In genomic region chr5:143593723-143594122, GRCh38 we compare ENCODE assay signal across 1 cellular context.
TF ChIP-seq lines count a peak whose summit lies in the region.

No MANE protein-coding gene starts in this region.

TF ChIP-seq in HCT116, 20 proteins besides CTCF, POLR2A, EP300 and RAD21:
- TF ChIP-seq ELF1 (IDR thresholded peaks at IDR 0.05; ENCODE audit: borderline replicate concordance, low read depth): no peak
- no peak for TF ChIP-seq EGR1 (IDR thresholded peaks at IDR 0.05; ENCODE audit: low read depth)
- TF ChIP-seq MAX (IDR thresholded peaks at IDR 0.05): no peak
- no peak for TF ChIP-seq SP1 (IDR thresholded peaks at IDR 0.05; ENCODE audit: low read depth)
- no peak for TF ChIP-seq SIN3A (IDR thresholded peaks at IDR 0.05; ENCODE audit: low read depth)
- no peak for TF ChIP-seq TCF7L2 (IDR thresholded peaks at IDR 0.05; ENCODE audit: borderline replicate concordance, extremely low read depth, insufficient read depth, insufficient read length)
- no peak for TF ChIP-seq FOSL1 (IDR thresholded peaks at IDR 0.05; ENCODE audit: low read depth)
- no peak for TF ChIP-seq SRF (IDR thresholded peaks at IDR 0.05; ENCODE audit: low read depth)
- TF ChIP-seq CBX3 (IDR thresholded peaks at IDR 0.05; ENCODE audit: low read depth): no peak
- no peak for TF ChIP-seq EZH2phosphoT487 (IDR thresholded peaks at IDR 0.05; ENCODE audit: borderline replicate concordance)
